Comparison of ENCODE assay signal across 8 cellular contexts in the genomic region with DNA sequence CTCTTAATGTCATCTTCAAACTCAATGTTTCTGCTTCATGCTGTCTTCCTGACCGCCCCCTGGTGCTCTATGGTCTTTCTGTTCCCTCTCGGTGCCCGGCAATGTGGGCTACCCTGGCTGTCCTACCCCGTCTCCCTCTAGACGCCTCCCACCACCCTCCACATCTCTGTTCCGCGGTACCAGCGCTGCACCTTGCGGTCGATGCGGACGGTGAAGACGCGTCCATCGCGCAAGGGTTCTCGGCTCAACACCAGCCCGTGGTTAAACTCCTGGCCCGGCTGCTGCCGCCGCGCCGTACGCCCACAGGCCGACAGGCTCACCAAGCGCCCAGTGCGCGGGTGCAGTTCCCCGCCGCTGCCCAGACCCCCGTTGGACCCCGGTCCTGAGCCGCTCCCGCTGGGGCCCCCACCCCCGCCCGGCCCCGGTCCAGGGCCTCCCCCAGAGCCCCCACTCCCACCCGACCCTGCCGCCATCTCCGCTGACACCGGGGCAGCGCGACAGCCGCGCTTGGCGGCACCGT. TPM values are rescaled to one million over a fixed set of nuclear protein-coding genes. Genes with fewer than 3 reads are reported as not detected.
A peak's percentile ranks its signal among the peaks of the same experiment; 100 is the strongest.
DNase-seq lines count a peak whose midpoint lies in the region; ATAC-seq and TF ChIP-seq lines count a peak whose summit lies in the region.

A gene (minus strand): TSS at position 496 of the 520 bp plus-strand sequence. CDS start 23 bp downstream, at position 473.

- H2BK15ac ChIP-seq in H9 (ENCODE audit: low read depth, low read length), result no peak within 1 kb of the TSS

- no peak within 1 kb of the TSS for H2BK120ac ChIP-seq in H9 (ENCODE audit: low read depth, low read length, poor library complexity, severe bottlenecking)

- no peak within 1 kb of the TSS for H2BK5ac ChIP-seq in H9 (ENCODE audit: insufficient read length, low read length)

- H4K5ac ChIP-seq in H9 (ENCODE audit: insufficient read length, low read depth, low read length), result no peak within 1 kb of the TSS

- no peak within 1 kb of the TSS for H3K23ac ChIP-seq in H9 (ENCODE audit: insufficient read length, low read depth, low read length)

- H3K23me2 ChIP-seq in H9 (ENCODE audit: insufficient read length, low read depth, low read length, poor library complexity, severe bottlenecking), result peaks cover 14% of the 10 kb centered on the region

- no peak within 1 kb of the TSS for H4K91ac ChIP-seq in H9 (ENCODE audit: insufficient read length, low read depth, low read length)

- no peak within 1 kb of the TSS for H3K27ac ChIP-seq in H9 (ENCODE audit: insufficient read length, low read depth, low read length)
- peak within 1 kb of the TSS; percentile 84 to 94 (median 90) for H3K27ac ChIP-seq in Peyer's patch

- TF ChIP-seq POLR2A in Peyer's patch (IDR thresholded peaks at IDR 0.05), result no peak

- no CpG with 5 or more reads among the region's 47 CpGs for WGBS in H9 (ENCODE audit: extremely low coverage, insufficient read length, low lambda C conversion rate)

- H3K18ac ChIP-seq in H9 (ENCODE audit: insufficient read length, low read depth, low read length), result peak within 1 kb of the TSS; percentile 62

- ATAC-seq in naive B cell (ENCODE audit: low read depth in 2 of 2), result peak; percentile 11 to 14
- no peak for ATAC-seq in GM21825 (IDR thresholded peaks at IDR 0.05; ENCODE audit: unreplicated experiment)

- H3K4me1 ChIP-seq in H9 (ENCODE audit: insufficient read depth, low read length), result no peaks in the 10 kb centered on the region
- peaks cover 0 to 18% (median 11%) of the 10 kb centered on the region in 4 donors for H3K4me1 ChIP-seq in Peyer's patch

- H3K27me3 Mint-ChIP-seq in H9 (ENCODE audit: low read depth), result no peaks in the 10 kb centered on the region
- peaks cover 9% of the 10 kb centered on the region for H3K27me3 Mint-ChIP-seq in endothelial cell (ENCODE audit: unreplicated experiment)
- no peaks in the 10 kb centered on the region for H3K27me3 Mint-ChIP-seq in naive B cell

- H3K4me3 Mint-ChIP-seq in H9 (peak within 1 kb of the TSS; percentile 88 to 97), endothelial cell (ENCODE audit: unreplicated experiment) (peak within 1 kb of the TSS; percentile 97), naive B cell (peak within 1 kb of the TSS; percentile 87 to 99 (median 96))

- peaks cover 5 to 27% (median 26%) of the 10 kb centered on the region in 3 experiments; a peak in 6 of 7 replicates for H3K36me3 Mint-ChIP-seq in H9 (ENCODE audit: insufficient read depth in 1 of 3, low read depth in 3 of 3)
- H3K36me3 Mint-ChIP-seq in endothelial cell (ENCODE audit: low read depth, unreplicated experiment), result peaks cover 13% of the 10 kb centered on the region
- H3K36me3 Mint-ChIP-seq in naive B cell, result no peaks in the 10 kb centered on the region

- H2BK20ac ChIP-seq in H9 (ENCODE audit: low read depth, low read length, poor library complexity, severe bottlenecking), result no peak within 1 kb of the TSS

- H3K27me3 ChIP-seq in H9 (ENCODE audit: insufficient read depth, low read length) (no peaks in the 10 kb centered on the region), Peyer's patch (no peaks in the 10 kb centered on the region)

- no peaks in the 10 kb centered on the region for H4K20me1 ChIP-seq in H9 (ENCODE audit: control insufficient read depth, insufficient read depth, insufficient read length)

- H3K14ac ChIP-seq in H9 (ENCODE audit: insufficient read depth, low read length), result no peak within 1 kb of the TSS; the same call in 1 of the 2 replicates

- H3K9me3 ChIP-seq in H9 (ENCODE audit: control insufficient read depth, low read depth, low read length), result no peaks in the 10 kb centered on the region
- H3K9me3 ChIP-seq in Peyer's patch, result no peaks in the 10 kb centered on the region

- no peak within 1 kb of the TSS for H2AK5ac ChIP-seq in H9 (ENCODE audit: insufficient read length, low read length)

- peaks cover 2% of the 10 kb centered on the region; the same call in 1 of the 2 replicates for H3K79me2 ChIP-seq in H9 (ENCODE audit: insufficient read depth, low read length)

- H4K8ac ChIP-seq in H9 (replicated peaks; ENCODE audit: insufficient read length, low read depth, low read length), result no peak within 1 kb of the TSS

- peak within 1 kb of the TSS; percentile 77 for H3K9ac ChIP-seq in H9 (ENCODE audit: extremely low read depth, insufficient read length, low read length)

- H3K4me1 Mint-ChIP-seq in H9, result peaks cover 22 to 23% of the 10 kb centered on the region in 2 experiments
- H3K4me1 Mint-ChIP-seq in endothelial cell (ENCODE audit: unreplicated experiment), result peaks cover 17% of the 10 kb centered on the region
- H3K4me1 Mint-ChIP-seq in naive B cell, result peaks cover 42 to 54% (median 53%) of the 10 kb centered on the region in 3 donors

- no peak within 1 kb of the TSS for H2AFZ ChIP-seq in H9 (ENCODE audit: low read length)

- TF ChIP-seq CTCF in GM12864 (IDR thresholded peaks at IDR 0.05; ENCODE audit: low read depth, low read length, missing control alignments) (no peak), H9 (conservative IDR thresholded peaks at IDR 0.05) (no peak), Peyer's patch (IDR thresholded peaks at IDR 0.05) (no peak), endothelial cell (IDR thresholded peaks at IDR 0.05; ENCODE audit: unreplicated experiment) (no peak)

- no peak within 1 kb of the TSS for H3K56ac ChIP-seq in H9 (ENCODE audit: insufficient read length, low read depth, low read length)

- peaks cover 0 to 17% (median 0%) of the 10 kb centered on the region in 3 donors for H3K36me3 ChIP-seq in Peyer's patch

- H3K27ac Mint-ChIP-seq in H9 (peak within 1 kb of the TSS; percentile 97 to 98 (median 97)), endothelial cell (ENCODE audit: unreplicated experiment) (peak within 1 kb of the TSS; percentile 95), naive B cell (peak within 1 kb of the TSS; percentile 93 to 98 (median 96))

- no peak within 1 kb of the TSS for H3K4ac ChIP-seq in H9 (ENCODE audit: low read depth, low read length)

- H3K79me1 ChIP-seq in H9 (ENCODE audit: insufficient read depth, low read depth, low read length, poor library complexity, severe bottlenecking), result no peaks in the 10 kb centered on the region

- H3T11ph ChIP-seq in H9 (ENCODE audit: low read length), result no peak within 1 kb of the TSS

- DNase-seq in GM12864 (ENCODE audit: low read depth), result no peak
- DNase-seq in H9, result no peak
- DNase-seq in Peyer's patch, result peak in 1 of 3 donors; percentile 62
- DNase-seq in endothelial cell (ENCODE audit: low spot score), result no peak
- no peak for DNase-seq in naive B cell
- no peak for DNase-seq in NCI-H2029 (lab: John Stamatoyannopoulos, UW)
- no peak for DNase-seq in COLO829 (ENCODE audit: low spot score)

- H3K9me3 Mint-ChIP-seq in H9 (no peaks in the 10 kb centered on the region), endothelial cell (ENCODE audit: unreplicated experiment) (no peaks in the 10 kb centered on the region), naive B cell (no peaks in the 10 kb centered on the region)

- no peak within 1 kb of the TSS for H2BK12ac ChIP-seq in H9 (ENCODE audit: insufficient read length, low read depth, low read length)

- H3K4me2 ChIP-seq in H9 (ENCODE audit: insufficient read depth, insufficient read length, low read length), result peak within 1 kb of the TSS; percentile 93

- peak within 1 kb of the TSS; percentile 65 for H3K4me3 ChIP-seq in GM12864 (ENCODE audit: low read depth, low read length)
- peak within 1 kb of the TSS; percentile 69 to 94 (median 87) for H3K4me3 ChIP-seq in Peyer's patch

RNA-seq across cellular contexts. Expression of the gene that starts here (rescaled TPM):
- 54.8 and 55.4 TPM in 2 replicates for total RNA-seq in H9 (2021)
- total RNA-seq in Peyer's patch, result 10 to 100 TPM; 23.3 to 69.0 (median 53.9) TPM
- 55.7 TPM for total RNA-seq in endothelial cell (ENCODE audit: unreplicated experiment)
- polyA plus RNA-seq in naive B cell (ENCODE audit: low read depth in 6 of 6), result 1 to 10 TPM in 5 of 6 donors, not detected in 1; 1.2 to 2.7 (median 1.9) TPM
